28 cellular contexts compared by ENCODE assay signal in the genomic region with DNA sequence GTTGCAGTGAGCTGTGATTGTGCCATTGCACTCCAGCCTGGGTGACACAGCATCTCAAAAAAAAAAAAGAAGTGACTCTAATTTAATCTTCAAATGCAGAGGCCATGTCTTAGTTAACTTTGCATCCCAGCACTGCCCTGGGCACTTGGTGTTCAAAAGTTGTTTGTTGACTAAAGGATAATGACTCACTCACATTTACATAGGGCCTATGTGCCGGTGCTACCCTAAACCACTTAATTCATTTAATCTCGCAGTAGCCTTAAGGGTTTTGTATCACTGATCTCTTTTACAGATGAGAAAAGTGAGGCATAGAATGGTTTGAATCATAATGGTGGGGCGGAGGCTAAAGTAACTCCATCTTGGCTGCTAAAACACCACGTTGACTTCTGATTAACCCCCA. TPM values are rescaled to one million over a fixed set of nuclear protein-coding genes. Genes with fewer than 3 reads are reported as not detected.
"Had no signal": no experiment of that assay in that cellular context is flagged by ENCODE, and none has a peak within 500 bp of the region (broad histone marks: within the 10 kb centered on the region; RNA-seq: fewer than 3 reads in every experiment).

No MANE protein-coding gene starts in this region.

- H3K9me3 ChIP-seq: ascending aorta, body of pancreas had no signal

- ATAC-seq: activated naive CD4-positive, alpha-beta T cell treated with anti-CD3 and anti-CD28 coated beads, Interleukin-2, amount 50 U/mL, for 72 hours; activated naive CD8-positive, alpha-beta T cell treated with anti-CD3 and anti-CD28 coated beads, Interleukin-2, amount 50 U/mL, for 24 hours; activated T-cell treated with anti-CD3 and anti-CD28 coated beads, Interleukin-2, amount 50 U/mL, for 4 hours; body of pancreas; Panc1; Right ventricle myocardium inferior; WTC11 had no signal

- H3K4me3 ChIP-seq: ascending aorta, body of pancreas, SK-N-MC had no signal

- DNase-seq: activated CD4-positive, alpha-beta memory T cell treated with anti-CD3 and anti-CD28 coated beads for 36 hours; activated CD4-positive, alpha-beta T cell treated with anti-CD3 and anti-CD28 coated beads, Interleukin-2, amount 10 ng/mL, durations not matched to agents 7 days and 5 days; activated CD8-positive, alpha-beta memory T cell treated with anti-CD3 and anti-CD28 coated beads for 24 hours; activated effector memory CD4-positive, alpha-beta T cell treated with anti-CD3 and anti-CD28 coated beads, Interleukin-2, amount 50 U/mL, for 16 hours; activated naive CD4-positive, alpha-beta T cell treated with Interleukin-2 at 50 U/mL for 16 hours; activated naive CD8-positive, alpha-beta T cell treated with anti-CD3 and anti-CD28 coated beads, Interleukin-2, amount 50 U/mL, for 24 hours; activated T-cell treated with anti-CD3 and anti-CD28 coated beads, Interleukin-2, amount 50 U/mL, for 4 hours; amniotic stem cell; body of pancreas; central memory CD4-positive, alpha-beta T cell; NCI-H1105; NCI-H1436; NCI-H1694 treated with DMSO at 0.1 percent for 48 hours; NCI-H2029 treated with DMSO at 0.1 percent for 48 hours; NCI-H345; NCI-H510A; NCI-H526 treated with DMSO at 0.1 percent for 48 hours; NCI-H82; OCI-M1; RPMI8226 had no signal

- FAIRE-seq: bronchial epithelial cell had no signal

- H3K27ac ChIP-seq: ascending aorta, body of pancreas, SK-N-MC had no signal

- H3K27me3 ChIP-seq: ascending aorta, body of pancreas had no signal

- H3K4me1 ChIP-seq: ascending aorta, body of pancreas had no signal

- H3K36me3 ChIP-seq: ascending aorta had no signal

RNA-seq across cellular contexts. Expression of gene MFAP5, which starts 23.7 kb away (rescaled TPM):
- total RNA-seq: activated CD4-positive, alpha-beta memory T cell treated with anti-CD3 and anti-CD28 coated beads for 36 hours; activated CD4-positive, alpha-beta T cell treated with anti-CD3 and anti-CD28 coated beads, Interleukin-2, amount 10 ng/mL, durations not matched to agents 7 days and 5 days; activated naive CD4-positive, alpha-beta T cell treated with anti-CD3 and anti-CD28 coated beads, Interleukin-2, amount 50 U/mL, for 72 hours; activated T-cell treated with anti-CD3 and anti-CD28 coated beads, Interleukin-2, amount 50 U/mL, for 4 hours; T-helper 1 cell treated with Interleukin-12 subunit alpha and Interleukin-12 subunit beta and Interleukin-4 antibody, amounts not matched to agents 30 ng/mL and 1 ng/mL, for 36 hours had no signal

RNA-seq across cellular contexts. Expression of gene AICDA, which starts 26.3 kb away (rescaled TPM):
- total RNA-seq: activated CD4-positive, alpha-beta memory T cell treated with anti-CD3 and anti-CD28 coated beads for 36 hours; activated CD4-positive, alpha-beta T cell treated with anti-CD3 and anti-CD28 coated beads, Interleukin-2, amount 10 ng/mL, durations not matched to agents 7 days and 5 days; activated naive CD4-positive, alpha-beta T cell treated with anti-CD3 and anti-CD28 coated beads, Interleukin-2, amount 50 U/mL, for 72 hours; activated T-cell treated with anti-CD3 and anti-CD28 coated beads, Interleukin-2, amount 50 U/mL, for 4 hours; ascending aorta; body of pancreas; bronchial epithelial cell had no signal
